1 cellular context compared by ENCODE assay signal in the genomic region with DNA sequence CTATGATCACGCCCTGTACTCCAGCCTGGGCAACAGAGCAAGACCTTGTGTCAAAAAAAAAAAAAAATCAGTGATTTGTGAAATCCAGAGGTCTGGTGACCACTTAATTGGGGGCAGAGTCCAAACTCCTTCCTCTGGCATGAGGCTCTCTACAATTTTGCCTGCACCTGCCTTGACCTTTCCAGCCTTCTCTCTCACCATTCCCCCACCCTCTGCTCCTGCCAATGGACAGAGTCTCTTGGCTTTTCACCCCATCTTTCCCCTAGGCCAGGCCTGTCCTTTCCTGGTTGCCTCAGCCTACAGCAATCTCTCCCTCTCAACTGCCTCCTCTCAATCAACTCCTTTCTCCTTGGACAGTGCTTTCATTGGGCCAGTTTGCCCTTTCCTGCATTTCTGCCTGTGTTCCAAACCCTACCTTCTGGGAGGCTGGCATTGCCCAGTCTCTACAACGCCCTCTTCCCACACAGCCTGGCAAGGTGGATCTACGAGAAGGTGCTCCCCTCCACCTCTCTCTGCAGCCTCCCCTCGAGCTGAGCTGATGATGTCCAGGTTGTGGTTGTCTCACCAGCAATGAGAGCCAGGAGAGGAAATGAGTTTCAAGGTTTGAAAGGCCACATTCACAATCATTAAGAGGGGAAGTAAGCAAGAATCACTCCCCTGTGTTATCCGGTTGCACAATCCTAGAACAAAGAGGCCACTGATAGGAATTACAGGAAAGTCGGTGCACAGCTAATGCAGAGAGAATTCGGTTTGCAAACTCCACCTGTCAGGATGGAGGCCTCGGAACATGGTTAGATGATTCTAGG.
TF ChIP-seq lines count a peak whose summit lies in the region.

No MANE protein-coding gene starts in this region.

TF ChIP-seq in HepG2, 621 proteins besides CTCF, POLR2A, EP300 and RAD21 (continued from another document):
- TF ChIP-seq KLF12 (CRISPR knock-in tag; IDR thresholded peaks at IDR 0.05; ENCODE audit: borderline replicate concordance) (peak; percentile 91), TBP (CRISPR knock-in tag; IDR thresholded peaks at IDR 0.05) (no peak), ZNF850 (CRISPR knock-in tag; conservative IDR thresholded peaks at IDR 0.05) (no peak), ZNF564 (CRISPR knock-in tag; IDR thresholded peaks at IDR 0.05) (peak; percentile 89; the same call in 1 of the 2 replicates), HNF4G (IDR thresholded peaks at IDR 0.05; ENCODE audit: borderline replicate concordance, low read depth, low read length) (peak; percentile 99), HNF4G (CRISPR knock-in tag; IDR thresholded peaks at IDR 0.05; ENCODE audit: borderline replicate concordance, low read depth) (peak; percentile 89; the same call in 1 of the 2 replicates), NFE2L1 (CRISPR knock-in tag; IDR thresholded peaks at IDR 0.05; ENCODE audit: borderline replicate concordance) (no peak), PHB2 (IDR thresholded peaks at IDR 0.05; ENCODE audit: partially characterized antibody) (no peak), ZFP36 (IDR thresholded peaks at IDR 0.05; ENCODE audit: borderline replicate concordance, low read depth, low read length, partially characterized antibody) (no peak), REXO4 (CRISPR knock-in tag; IDR thresholded peaks at IDR 0.05; ENCODE audit: borderline replicate concordance) (no peak), ZBTB7B (CRISPR knock-in tag; IDR thresholded peaks at IDR 0.05) (peak; percentile 61), PRPF4 (IDR thresholded peaks at IDR 0.05; ENCODE audit: low read depth, low read length, poor library complexity, severe bottlenecking) (no peak), ZNF180 (CRISPR knock-in tag; IDR thresholded peaks at IDR 0.05; ENCODE audit: borderline replicate concordance, low read depth) (no peak), DR1 (CRISPR knock-in tag; IDR thresholded peaks at IDR 0.05) (0 out of 2 replicates have a peak, but pooled peaks have one; percentile 21), ETV6 (CRISPR knock-in tag; conservative IDR thresholded peaks at IDR 0.05) (peak; percentile 76), SMARCE1 (IDR thresholded peaks at IDR 0.05; ENCODE audit: borderline replicate concordance) (no peak), BORCS8-MEF2B (CRISPR knock-in tag; IDR thresholded peaks at IDR 0.05) (no peak; the same call in 1 of the 2 replicates), PTBP1 (IDR thresholded peaks at IDR 0.05; ENCODE audit: low read depth, low read length, poor library complexity, severe bottlenecking) (peak; percentile 79), FOXJ3 (CRISPR knock-in tag; IDR thresholded peaks at IDR 0.05; ENCODE audit: borderline replicate concordance) (peak; percentile 75; the same call in 1 of the 2 replicates)
- TF ChIP-seq, protein P1, sequence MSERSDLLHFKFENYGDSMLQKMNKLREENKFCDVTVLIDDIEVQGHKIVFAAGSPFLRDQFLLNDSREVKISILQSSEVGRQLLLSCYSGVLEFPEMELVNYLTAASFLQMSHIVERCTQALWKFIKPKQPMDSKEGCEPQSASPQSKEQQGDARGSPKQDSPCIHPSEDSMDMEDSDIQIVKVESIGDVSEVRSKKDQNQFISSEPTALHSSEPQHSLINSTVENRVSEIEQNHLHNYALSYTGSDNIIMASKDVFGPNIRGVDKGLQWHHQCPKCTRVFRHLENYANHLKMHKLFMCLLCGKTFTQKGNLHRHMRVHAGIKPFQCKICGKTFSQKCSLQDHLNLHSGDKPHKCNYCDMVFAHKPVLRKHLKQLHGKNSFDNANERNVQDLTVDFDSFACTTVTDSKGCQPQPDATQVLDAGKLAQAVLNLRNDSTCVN (CRISPR knock-in tag; IDR thresholded peaks at IDR 0.05; ENCODE audit: borderline replicate concordance): peak; percentile 57; the same call in 1 of the 2 replicates
- TF ChIP-seq, protein P2, sequence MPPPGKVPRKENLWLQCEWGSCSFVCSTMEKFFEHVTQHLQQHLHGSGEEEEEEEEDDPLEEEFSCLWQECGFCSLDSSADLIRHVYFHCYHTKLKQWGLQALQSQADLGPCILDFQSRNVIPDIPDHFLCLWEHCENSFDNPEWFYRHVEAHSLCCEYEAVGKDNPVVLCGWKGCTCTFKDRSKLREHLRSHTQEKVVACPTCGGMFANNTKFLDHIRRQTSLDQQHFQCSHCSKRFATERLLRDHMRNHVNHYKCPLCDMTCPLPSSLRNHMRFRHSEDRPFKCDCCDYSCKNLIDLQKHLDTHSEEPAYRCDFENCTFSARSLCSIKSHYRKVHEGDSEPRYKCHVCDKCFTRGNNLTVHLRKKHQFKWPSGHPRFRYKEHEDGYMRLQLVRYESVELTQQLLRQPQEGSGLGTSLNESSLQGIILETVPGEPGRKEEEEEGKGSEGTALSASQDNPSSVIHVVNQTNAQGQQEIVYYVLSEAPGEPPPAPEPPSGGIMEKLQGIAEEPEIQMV (CRISPR knock-in tag; IDR thresholded peaks at IDR 0.05; ENCODE audit: low read depth): no peak; the same call in none of the 2 replicates
- TF ChIP-seq, protein P3, sequence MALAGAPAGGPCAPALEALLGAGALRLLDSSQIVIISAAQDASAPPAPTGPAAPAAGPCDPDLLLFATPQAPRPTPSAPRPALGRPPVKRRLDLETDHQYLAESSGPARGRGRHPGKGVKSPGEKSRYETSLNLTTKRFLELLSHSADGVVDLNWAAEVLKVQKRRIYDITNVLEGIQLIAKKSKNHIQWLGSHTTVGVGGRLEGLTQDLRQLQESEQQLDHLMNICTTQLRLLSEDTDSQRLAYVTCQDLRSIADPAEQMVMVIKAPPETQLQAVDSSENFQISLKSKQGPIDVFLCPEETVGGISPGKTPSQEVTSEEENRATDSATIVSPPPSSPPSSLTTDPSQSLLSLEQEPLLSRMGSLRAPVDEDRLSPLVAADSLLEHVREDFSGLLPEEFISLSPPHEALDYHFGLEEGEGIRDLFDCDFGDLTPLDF (CRISPR knock-in tag; IDR thresholded peaks at IDR 0.05): no peak
- TF ChIP-seq, protein P4, sequence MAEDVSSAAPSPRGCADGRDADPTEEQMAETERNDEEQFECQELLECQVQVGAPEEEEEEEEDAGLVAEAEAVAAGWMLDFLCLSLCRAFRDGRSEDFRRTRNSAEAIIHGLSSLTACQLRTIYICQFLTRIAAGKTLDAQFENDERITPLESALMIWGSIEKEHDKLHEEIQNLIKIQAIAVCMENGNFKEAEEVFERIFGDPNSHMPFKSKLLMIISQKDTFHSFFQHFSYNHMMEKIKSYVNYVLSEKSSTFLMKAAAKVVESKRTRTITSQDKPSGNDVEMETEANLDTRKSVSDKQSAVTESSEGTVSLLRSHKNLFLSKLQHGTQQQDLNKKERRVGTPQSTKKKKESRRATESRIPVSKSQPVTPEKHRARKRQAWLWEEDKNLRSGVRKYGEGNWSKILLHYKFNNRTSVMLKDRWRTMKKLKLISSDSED (CRISPR knock-in tag; IDR thresholded peaks at IDR 0.05): no peak
- TF ChIP-seq, protein P5, sequence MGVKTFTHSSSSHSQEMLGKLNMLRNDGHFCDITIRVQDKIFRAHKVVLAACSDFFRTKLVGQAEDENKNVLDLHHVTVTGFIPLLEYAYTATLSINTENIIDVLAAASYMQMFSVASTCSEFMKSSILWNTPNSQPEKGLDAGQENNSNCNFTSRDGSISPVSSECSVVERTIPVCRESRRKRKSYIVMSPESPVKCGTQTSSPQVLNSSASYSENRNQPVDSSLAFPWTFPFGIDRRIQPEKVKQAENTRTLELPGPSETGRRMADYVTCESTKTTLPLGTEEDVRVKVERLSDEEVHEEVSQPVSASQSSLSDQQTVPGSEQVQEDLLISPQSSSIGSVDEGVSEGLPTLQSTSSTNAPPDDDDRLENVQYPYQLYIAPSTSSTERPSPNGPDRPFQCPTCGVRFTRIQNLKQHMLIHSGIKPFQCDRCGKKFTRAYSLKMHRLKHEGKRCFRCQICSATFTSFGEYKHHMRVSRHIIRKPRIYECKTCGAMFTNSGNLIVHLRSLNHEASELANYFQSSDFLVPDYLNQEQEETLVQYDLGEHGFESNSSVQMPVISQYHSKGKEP (CRISPR knock-in tag; IDR thresholded peaks at IDR 0.05): no peak
- TF ChIP-seq, protein P6, sequence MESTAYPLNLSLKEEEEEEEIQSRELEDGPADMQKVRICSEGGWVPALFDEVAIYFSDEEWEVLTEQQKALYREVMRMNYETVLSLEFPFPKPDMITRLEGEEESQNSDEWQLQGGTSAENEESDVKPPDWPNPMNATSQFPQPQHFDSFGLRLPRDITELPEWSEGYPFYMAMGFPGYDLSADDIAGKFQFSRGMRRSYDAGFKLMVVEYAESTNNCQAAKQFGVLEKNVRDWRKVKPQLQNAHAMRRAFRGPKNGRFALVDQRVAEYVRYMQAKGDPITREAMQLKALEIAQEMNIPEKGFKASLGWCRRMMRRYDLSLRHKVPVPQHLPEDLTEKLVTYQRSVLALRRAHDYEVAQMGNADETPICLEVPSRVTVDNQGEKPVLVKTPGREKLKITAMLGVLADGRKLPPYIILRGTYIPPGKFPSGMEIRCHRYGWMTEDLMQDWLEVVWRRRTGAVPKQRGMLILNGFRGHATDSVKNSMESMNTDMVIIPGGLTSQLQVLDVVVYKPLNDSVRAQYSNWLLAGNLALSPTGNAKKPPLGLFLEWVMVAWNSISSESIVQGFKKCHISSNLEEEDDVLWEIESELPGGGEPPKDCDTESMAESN (CRISPR knock-in tag; conservative IDR thresholded peaks at IDR 0.05): peak; percentile 83
TF ChIP-seq in HepG2: peak in this region for 369.
